11 cellular contexts compared by ENCODE assay signal in genomic region chr19:4518345-4519171, GRCh38. TPM values are rescaled to one million over a fixed set of nuclear protein-coding genes. Genes with fewer than 3 reads are reported as not detected.
DNase-seq lines count a peak whose midpoint lies in the region; ATAC-seq and TF ChIP-seq lines count a peak whose summit lies in the region.
"Had no signal": no experiment of that assay in that cellular context is flagged by ENCODE, and none has a peak within 500 bp of the region (broad histone marks: within the 10 kb centered on the region; RNA-seq: fewer than 3 reads in every experiment).

A gene with protein sequence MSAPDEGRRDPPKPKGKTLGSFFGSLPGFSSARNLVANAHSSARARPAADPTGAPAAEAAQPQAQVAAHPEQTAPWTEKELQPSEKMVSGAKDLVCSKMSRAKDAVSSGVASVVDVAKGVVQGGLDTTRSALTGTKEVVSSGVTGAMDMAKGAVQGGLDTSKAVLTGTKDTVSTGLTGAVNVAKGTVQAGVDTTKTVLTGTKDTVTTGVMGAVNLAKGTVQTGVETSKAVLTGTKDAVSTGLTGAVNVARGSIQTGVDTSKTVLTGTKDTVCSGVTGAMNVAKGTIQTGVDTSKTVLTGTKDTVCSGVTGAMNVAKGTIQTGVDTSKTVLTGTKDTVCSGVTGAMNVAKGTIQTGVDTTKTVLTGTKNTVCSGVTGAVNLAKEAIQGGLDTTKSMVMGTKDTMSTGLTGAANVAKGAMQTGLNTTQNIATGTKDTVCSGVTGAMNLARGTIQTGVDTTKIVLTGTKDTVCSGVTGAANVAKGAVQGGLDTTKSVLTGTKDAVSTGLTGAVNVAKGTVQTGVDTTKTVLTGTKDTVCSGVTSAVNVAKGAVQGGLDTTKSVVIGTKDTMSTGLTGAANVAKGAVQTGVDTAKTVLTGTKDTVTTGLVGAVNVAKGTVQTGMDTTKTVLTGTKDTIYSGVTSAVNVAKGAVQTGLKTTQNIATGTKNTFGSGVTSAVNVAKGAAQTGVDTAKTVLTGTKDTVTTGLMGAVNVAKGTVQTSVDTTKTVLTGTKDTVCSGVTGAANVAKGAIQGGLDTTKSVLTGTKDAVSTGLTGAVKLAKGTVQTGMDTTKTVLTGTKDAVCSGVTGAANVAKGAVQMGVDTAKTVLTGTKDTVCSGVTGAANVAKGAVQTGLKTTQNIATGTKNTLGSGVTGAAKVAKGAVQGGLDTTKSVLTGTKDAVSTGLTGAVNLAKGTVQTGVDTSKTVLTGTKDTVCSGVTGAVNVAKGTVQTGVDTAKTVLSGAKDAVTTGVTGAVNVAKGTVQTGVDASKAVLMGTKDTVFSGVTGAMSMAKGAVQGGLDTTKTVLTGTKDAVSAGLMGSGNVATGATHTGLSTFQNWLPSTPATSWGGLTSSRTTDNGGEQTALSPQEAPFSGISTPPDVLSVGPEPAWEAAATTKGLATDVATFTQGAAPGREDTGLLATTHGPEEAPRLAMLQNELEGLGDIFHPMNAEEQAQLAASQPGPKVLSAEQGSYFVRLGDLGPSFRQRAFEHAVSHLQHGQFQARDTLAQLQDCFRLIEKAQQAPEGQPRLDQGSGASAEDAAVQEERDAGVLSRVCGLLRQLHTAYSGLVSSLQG (N-terminal part only) (minus strand): TSS chr19:4518486. CDS start chr19:4518272, 214 bp downstream.

- no peaks in the 10 kb centered on the region for H3K79me2 ChIP-seq in trophoblast cell (ENCODE audit: control insufficient read depth, insufficient read depth, low read length, poor library complexity)

- DNase-seq in DMS53 treated with DMSO at 0.1 percent for 48 hours (lab: John Stamatoyannopoulos, UW; ENCODE audit: unreplicated experiment) (peak; percentile 9), amygdala (lab: John Stamatoyannopoulos, UW) (peak in 42 of 56 donors; percentile 7 to 87 (median 52)), Right ventricle myocardium superior (peak; percentile 89), trophoblast cell (no peak), CD14-positive monocyte (ENCODE audit: low spot score) (no peak), 8988T (no peak)
- no peak for DNase-seq in activated naive CD8-positive, alpha-beta T cell treated with anti-CD3 and anti-CD28 coated beads, Interleukin-2, amount 50 U/mL, for 24 hours
- DNase-seq in activated T-helper 1 cell treated with anti-CD3 and anti-CD28 coated beads, Interleukin-12 subunit alpha, Interleukin-12 subunit beta, Interleukin-2, Interleukin-4 antibody, amounts not matched to agents 30 ng/mL and 10 ng/mL and 1 ng/mL, durations not matched to agents 14 hours and 24 hours and 36 hours (ENCODE audit: low spot score): no peak
- DNase-seq: erythroblast, NCI-H524 treated with DMSO at 0.1 percent for 48 hours had no signal

- H3K18ac ChIP-seq in trophoblast cell (ENCODE audit: low read length): no peak within 1 kb of the TSS

- H3K27ac ChIP-seq in trophoblast cell (ENCODE audit: low read depth, low read length): no peak within 1 kb of the TSS

- no peak within 1 kb of the TSS for H2AFZ ChIP-seq in trophoblast cell (ENCODE audit: insufficient read depth, low read length, poor library complexity)

- H3K27me3 Mint-ChIP-seq in CD14-positive monocyte (ENCODE audit: low read depth in 3 of 3): peaks cover 0 to 13% (median 9%) of the 10 kb centered on the region in 3 donors
- H3K27me3 Mint-ChIP-seq in activated naive CD8-positive, alpha-beta T cell treated with anti-CD3 and anti-CD28 coated beads, Interleukin-2, amount 50 U/mL, for 24 hours: peaks cover 4% of the 10 kb centered on the region
- H3K27me3 Mint-ChIP-seq in activated T-helper 1 cell treated with anti-CD3 and anti-CD28 coated beads, Interleukin-12 subunit alpha, Interleukin-12 subunit beta, Interleukin-2, Interleukin-4 antibody, amounts not matched to agents 30 ng/mL and 10 ng/mL and 1 ng/mL, durations not matched to agents 14 hours and 24 hours and 36 hours (ENCODE audit: insufficient read depth): peaks cover 2% of the 10 kb centered on the region

- H2BK12ac ChIP-seq in trophoblast cell (ENCODE audit: low read length): peak within 1 kb of the TSS; percentile 26

- no peak within 1 kb of the TSS for H3K4me3 ChIP-seq in trophoblast cell (ENCODE audit: low read depth, low read length)

- H3K4me1 Mint-ChIP-seq in CD14-positive monocyte: no peaks in the 10 kb centered on the region
- no peaks in the 10 kb centered on the region for H3K4me1 Mint-ChIP-seq in activated naive CD8-positive, alpha-beta T cell treated with anti-CD3 and anti-CD28 coated beads, Interleukin-2, amount 50 U/mL, for 24 hours
- H3K4me1 Mint-ChIP-seq in activated T-helper 1 cell treated with anti-CD3 and anti-CD28 coated beads, Interleukin-12 subunit alpha, Interleukin-12 subunit beta, Interleukin-2, Interleukin-4 antibody, amounts not matched to agents 30 ng/mL and 10 ng/mL and 1 ng/mL, durations not matched to agents 14 hours and 24 hours and 36 hours (ENCODE audit: low read depth): no peaks in the 10 kb centered on the region

- no peaks in the 10 kb centered on the region for H3K9me3 ChIP-seq in trophoblast cell (ENCODE audit: insufficient read depth, low read depth, low read length)

- no peak within 1 kb of the TSS for H3K9ac ChIP-seq in trophoblast cell (ENCODE audit: low read length)

- H3K36me3 ChIP-seq in trophoblast cell (ENCODE audit: control insufficient read depth in 1 of 2, insufficient read depth in 2 of 2, low read length in 2 of 2): no peaks in the 10 kb centered on the region

- H3K23ac ChIP-seq in trophoblast cell (ENCODE audit: low read length): no peak within 1 kb of the TSS

- no peak within 1 kb of the TSS for H2BK5ac ChIP-seq in trophoblast cell (ENCODE audit: low read depth, low read length, poor library complexity)

- H3K4me2 ChIP-seq in trophoblast cell (ENCODE audit: low read length): no peak within 1 kb of the TSS

- no peak within 1 kb of the TSS for H3K4ac ChIP-seq in trophoblast cell (ENCODE audit: low read depth, low read length)

- TF ChIP-seq CTCF in CD14-positive monocyte (IDR thresholded peaks at IDR 0.05): no peak

- intact Hi-C loops in Right ventricle myocardium superior (cut with DNase I): no loop called here
- intact Hi-C loops in CD14-positive monocyte (cut with micrococcal nuclease): no loop called here
- intact Hi-C loops in activated T-helper 1 cell treated with anti-CD3 and anti-CD28 coated beads, Interleukin-12 subunit alpha, Interleukin-12 subunit beta, Interleukin-2, Interleukin-4 antibody, amounts not matched to agents 30 ng/mL and 10 ng/mL and 1 ng/mL, durations not matched to agents 14 hours and 24 hours and 36 hours (cut with micrococcal nuclease): no loop called here

- peak within 1 kb of the TSS in 1 of 7 donors; percentile 20 for H3K27ac Mint-ChIP-seq in CD14-positive monocyte
- H3K27ac Mint-ChIP-seq in activated naive CD8-positive, alpha-beta T cell treated with anti-CD3 and anti-CD28 coated beads, Interleukin-2, amount 50 U/mL, for 24 hours: no peak within 1 kb of the TSS
- no peak within 1 kb of the TSS for H3K27ac Mint-ChIP-seq in activated T-helper 1 cell treated with anti-CD3 and anti-CD28 coated beads, Interleukin-12 subunit alpha, Interleukin-12 subunit beta, Interleukin-2, Interleukin-4 antibody, amounts not matched to agents 30 ng/mL and 10 ng/mL and 1 ng/mL, durations not matched to agents 14 hours and 24 hours and 36 hours

- H3K79me1 ChIP-seq in trophoblast cell (ENCODE audit: low read length): no peaks in the 10 kb centered on the region

- H3K27me3 ChIP-seq in trophoblast cell (ENCODE audit: insufficient read depth, low read length): no peaks in the 10 kb centered on the region

- no peak within 1 kb of the TSS for H4K12ac ChIP-seq in trophoblast cell (ENCODE audit: low read depth, low read length)

- H3K4me3 Mint-ChIP-seq in CD14-positive monocyte: no peak within 1 kb of the TSS
- H3K4me3 Mint-ChIP-seq in activated naive CD8-positive, alpha-beta T cell treated with anti-CD3 and anti-CD28 coated beads, Interleukin-2, amount 50 U/mL, for 24 hours: no peak within 1 kb of the TSS
- no peak within 1 kb of the TSS for H3K4me3 Mint-ChIP-seq in activated T-helper 1 cell treated with anti-CD3 and anti-CD28 coated beads, Interleukin-12 subunit alpha, Interleukin-12 subunit beta, Interleukin-2, Interleukin-4 antibody, amounts not matched to agents 30 ng/mL and 10 ng/mL and 1 ng/mL, durations not matched to agents 14 hours and 24 hours and 36 hours

- H2BK120ac ChIP-seq in trophoblast cell (ENCODE audit: insufficient read depth, low read length, poor library complexity): peak within 1 kb of the TSS; percentile 4

- no peak within 1 kb of the TSS for H4K91ac ChIP-seq in trophoblast cell (ENCODE audit: low read depth, low read length)

- no CpG with 5 or more reads among the region's 34 CpGs for WGBS in trophoblast cell (ENCODE audit: extremely low coverage, insufficient coverage, insufficient read length)

- peak; percentile 81 for ATAC-seq in Right ventricle myocardium superior (ENCODE audit: poor library complexity)
- no peak for ATAC-seq in activated naive CD8-positive, alpha-beta T cell treated with anti-CD3 and anti-CD28 coated beads, Interleukin-2, amount 50 U/mL, for 24 hours

- H3K14ac ChIP-seq in trophoblast cell (ENCODE audit: low read length): no peak within 1 kb of the TSS

- H3K9me3 Mint-ChIP-seq in CD14-positive monocyte: peaks cover 0 to 2% (median 0%) of the 10 kb centered on the region in 7 donors
- H3K9me3 Mint-ChIP-seq in activated naive CD8-positive, alpha-beta T cell treated with anti-CD3 and anti-CD28 coated beads, Interleukin-2, amount 50 U/mL, for 24 hours: no peaks in the 10 kb centered on the region
- no peaks in the 10 kb centered on the region for H3K9me3 Mint-ChIP-seq in activated T-helper 1 cell treated with anti-CD3 and anti-CD28 coated beads, Interleukin-12 subunit alpha, Interleukin-12 subunit beta, Interleukin-2, Interleukin-4 antibody, amounts not matched to agents 30 ng/mL and 10 ng/mL and 1 ng/mL, durations not matched to agents 14 hours and 24 hours and 36 hours

- H3K36me3 Mint-ChIP-seq in CD14-positive monocyte: no peaks in the 10 kb centered on the region
- no peaks in the 10 kb centered on the region for H3K36me3 Mint-ChIP-seq in activated naive CD8-positive, alpha-beta T cell treated with anti-CD3 and anti-CD28 coated beads, Interleukin-2, amount 50 U/mL, for 24 hours (ENCODE audit: low read depth)
- no peaks in the 10 kb centered on the region for H3K36me3 Mint-ChIP-seq in activated T-helper 1 cell treated with anti-CD3 and anti-CD28 coated beads, Interleukin-12 subunit alpha, Interleukin-12 subunit beta, Interleukin-2, Interleukin-4 antibody, amounts not matched to agents 30 ng/mL and 10 ng/mL and 1 ng/mL, durations not matched to agents 14 hours and 24 hours and 36 hours (ENCODE audit: low read depth)

- no peak within 1 kb of the TSS for H2AK5ac ChIP-seq in trophoblast cell (ENCODE audit: low read length)

- no peak within 1 kb of the TSS for H4K8ac ChIP-seq in trophoblast cell (ENCODE audit: low read depth, low read length)

- H3K4me1 ChIP-seq in trophoblast cell (ENCODE audit: control insufficient read depth in 1 of 2, insufficient read depth in 2 of 2, low read length in 2 of 2): peaks cover 4% of the 10 kb centered on the region in 2 experiments

RNA-seq across cellular contexts. Expression of the gene that starts here (rescaled TPM):
- total RNA-seq in Right ventricle myocardium superior: 239 TPM
- 0.48 and 0.50 TPM in 2 replicates for polyA plus RNA-seq in trophoblast cell (2013)
- polyA plus RNA-seq in CD14-positive monocyte: under 1 TPM in 1 of 2 donors, not detected in 1; 0.05 TPM
- not detected in 2 replicates for total RNA-seq in activated T-helper 1 cell treated with anti-CD3 and anti-CD28 coated beads, Interleukin-12 subunit alpha, Interleukin-12 subunit beta, Interleukin-2, Interleukin-4 antibody, amounts not matched to agents 30 ng/mL and 10 ng/mL and 1 ng/mL, durations not matched to agents 14 hours and 24 hours and 36 hours
- total RNA-seq: activated CD8-positive, alpha-beta memory T cell treated with anti-CD3 and anti-CD28 coated beads for 36 hours had no signal

Comparison
In these comparisons a context has a peak if more than half of its experiments do, and no peak if none do; other contexts are left out.
1. RNA of the gene that starts here (total RNA-seq): 239 TPM in Right ventricle myocardium superior (single experiment); not detected in activated T-helper 1 cell treated with anti-CD3 and anti-CD28 coated beads, Interleukin-12 subunit alpha, Interleukin-12 subunit beta, Interleukin-2, Interleukin-4 antibody, amounts not matched to agents 30 ng/mL and 10 ng/mL and 1 ng/mL, durations not matched to agents 14 hours and 24 hours and 36 hours; every median in the first group is over 100 times any median in the second.
2. DNase-seq: peak in DMS53 treated with DMSO at 0.1 percent for 48 hours (single experiment), amygdala (42 of 56) and Right ventricle myocardium superior (single experiment); none in trophoblast cell (0 of 2), CD14-positive monocyte (single experiment), 8988T (single experiment), activated naive CD8-positive, alpha-beta T cell treated with anti-CD3 and anti-CD28 coated beads, Interleukin-2, amount 50 U/mL, for 24 hours (single experiment) and activated T-helper 1 cell treated with anti-CD3 and anti-CD28 coated beads, Interleukin-12 subunit alpha, Interleukin-12 subunit beta, Interleukin-2, Interleukin-4 antibody, amounts not matched to agents 30 ng/mL and 10 ng/mL and 1 ng/mL, durations not matched to agents 14 hours and 24 hours and 36 hours (single experiment).